In genomic region chr12:109679716-109680520, GRCh38 we compare ENCODE assay signal across 19 cellular contexts. TPM values are rescaled to one million over a fixed set of nuclear protein-coding genes. Genes with fewer than 3 reads are reported as not detected.
DNase-seq lines count a peak whose midpoint lies in the region; ATAC-seq and TF ChIP-seq lines count a peak whose summit lies in the region.
"Had no signal": no experiment of that assay in that cellular context is flagged by ENCODE, and none has a peak within 500 bp of the region (broad histone marks: within the 10 kb centered on the region; RNA-seq: fewer than 3 reads in every experiment).

No MANE protein-coding gene starts in this region.

- H3K27ac Mint-ChIP-seq in neural progenitor cell: no peak overlapping the region
- H3K27ac Mint-ChIP-seq: T-helper 1 cell treated with Interleukin-12 subunit alpha and Interleukin-12 subunit beta and Interleukin-4 antibody, amounts not matched to agents 30 μg/mL and 1 μg/mL, for 36 hours had no signal

- H3K4me1 ChIP-seq in neural progenitor cell: peaks cover 50% of the 10 kb centered on the region
- H3K4me1 ChIP-seq: ascending aorta, BLaER1, tibial nerve had no signal

- no peak overlapping the region for H3K27ac ChIP-seq in neural progenitor cell
- H3K27ac ChIP-seq: ascending aorta, BLaER1, sigmoid colon, tibial nerve had no signal

- H2AFZ ChIP-seq in neural progenitor cell (replicated peaks): no peak overlapping the region

- H3K4me1 Mint-ChIP-seq in neural progenitor cell: peaks cover 40% of the 10 kb centered on the region

- peaks cover 42% of the 10 kb centered on the region for H3F3A ChIP-seq in neural progenitor cell (ENCODE audit: low read depth)

- no peak for TF ChIP-seq CTCF in neural progenitor cell (IDR thresholded peaks at IDR 0.05)

- no peaks in the 10 kb centered on the region for H3K27me3 ChIP-seq in neural progenitor cell
- H3K27me3 ChIP-seq: ascending aorta, BLaER1 had no signal

- H3K9me3 ChIP-seq in neural progenitor cell (ENCODE audit: low read depth): no peaks in the 10 kb centered on the region
- H3K9me3 ChIP-seq: ascending aorta, BLaER1, sigmoid colon, tibial nerve had no signal

- H3K79me2 ChIP-seq in neural progenitor cell (ENCODE audit: low read depth): no peaks in the 10 kb centered on the region

- peak overlapping the region; percentile 60 for H3K4me2 ChIP-seq in neural progenitor cell
- H3K4me2 ChIP-seq: BLaER1 had no signal

- no peak for ATAC-seq in GM21576 (IDR thresholded peaks at IDR 0.05; ENCODE audit: unreplicated experiment)

- no peaks in the 10 kb centered on the region for H4K20me1 ChIP-seq in neural progenitor cell (ENCODE audit: low read depth)
- H4K20me1 ChIP-seq: BLaER1 had no signal

- peak; percentile 63 for DNase-seq in NCI-H1105 treated with DMSO at 0.1 percent for 48 hours (lab: John Stamatoyannopoulos, UW)
- peak; percentile 78 for DNase-seq in NCI-H2107 treated with DMSO at 0.1 percent for 48 hours (lab: John Stamatoyannopoulos, UW; ENCODE audit: unreplicated experiment)
- peak; percentile 25 for DNase-seq in SHP77 treated with DMSO at 0.1 percent for 48 hours (lab: John Stamatoyannopoulos, UW)
- no peak for DNase-seq in neural progenitor cell (ENCODE audit: low spot score)
- DNase-seq in stimulated activated CD4-positive, alpha-beta T cell treated with anti-CD3 and anti-CD28 coated beads, Interleukin-2, amount 100 ng/mL, for 24 hours: no peak
- no peak for DNase-seq in HuH-7.5 (ENCODE audit: low spot score)
- DNase-seq in activated CD8-positive, alpha-beta memory T cell treated with anti-CD3 and anti-CD28 coated beads, Interleukin-2, amount 50 U/mL, for 48 hours: no peak
- DNase-seq: activated CD4-positive, CD25-positive, alpha-beta regulatory T cell treated with anti-CD3 and anti-CD28 coated beads, Interleukin-2, amount 50 U/mL, for 72 hours; activated gamma-delta T cell treated with Interleukin-2 at 50 U/mL for 16 hours; cortex of kidney; DND-41; head of caudate nucleus; occipital lobe; sigmoid colon had no signal

- peaks cover 32% of the 10 kb centered on the region for H3K27me3 Mint-ChIP-seq in neural progenitor cell (ENCODE audit: insufficient read depth, low read depth)

- no peaks in the 10 kb centered on the region for H3K36me3 ChIP-seq in neural progenitor cell
- H3K36me3 ChIP-seq: ascending aorta, BLaER1, sigmoid colon, tibial nerve had no signal

- no peaks in the 10 kb centered on the region for H3K9me3 Mint-ChIP-seq in neural progenitor cell
- H3K9me3 Mint-ChIP-seq: T-helper 1 cell treated with Interleukin-12 subunit alpha and Interleukin-12 subunit beta and Interleukin-4 antibody, amounts not matched to agents 30 μg/mL and 1 μg/mL, for 36 hours had no signal

- no peak overlapping the region for H3K4me3 ChIP-seq in neural progenitor cell
- H3K4me3 ChIP-seq: ascending aorta, BLaER1, sigmoid colon, tibial nerve had no signal

- no peak overlapping the region for H3K4me3 Mint-ChIP-seq in neural progenitor cell
- H3K4me3 Mint-ChIP-seq: T-helper 1 cell treated with Interleukin-12 subunit alpha and Interleukin-12 subunit beta and Interleukin-4 antibody, amounts not matched to agents 30 μg/mL and 1 μg/mL, for 36 hours had no signal

- no peak overlapping the region for H3K9ac ChIP-seq in neural progenitor cell
- H3K9ac ChIP-seq: BLaER1 had no signal

- H3K36me3 Mint-ChIP-seq in neural progenitor cell: no peaks in the 10 kb centered on the region

RNA-seq across cellular contexts. Expression of gene FAM222A, which starts 33.7 kb away (rescaled TPM):
- 2.5 and 10.6 TPM in 2 replicates for total RNA-seq in neural progenitor cell (ENCODE audit: low replicate concordance)

Comparison
In these comparisons a context has a peak if more than half of its experiments do, and no peak if none do; other contexts are left out.
1. DNase-seq: peak in NCI-H1105 treated with DMSO at 0.1 percent for 48 hours (single experiment), NCI-H2107 treated with DMSO at 0.1 percent for 48 hours (single experiment) and SHP77 treated with DMSO at 0.1 percent for 48 hours (single experiment); none in neural progenitor cell (single experiment), stimulated activated CD4-positive, alpha-beta T cell treated with anti-CD3 and anti-CD28 coated beads, Interleukin-2, amount 100 ng/mL, for 24 hours (0 of 2), HuH-7.5 (single experiment) and activated CD8-positive, alpha-beta memory T cell treated with anti-CD3 and anti-CD28 coated beads, Interleukin-2, amount 50 U/mL, for 48 hours (single experiment).